8 cellular contexts compared by ENCODE assay signal in the genomic region with DNA sequence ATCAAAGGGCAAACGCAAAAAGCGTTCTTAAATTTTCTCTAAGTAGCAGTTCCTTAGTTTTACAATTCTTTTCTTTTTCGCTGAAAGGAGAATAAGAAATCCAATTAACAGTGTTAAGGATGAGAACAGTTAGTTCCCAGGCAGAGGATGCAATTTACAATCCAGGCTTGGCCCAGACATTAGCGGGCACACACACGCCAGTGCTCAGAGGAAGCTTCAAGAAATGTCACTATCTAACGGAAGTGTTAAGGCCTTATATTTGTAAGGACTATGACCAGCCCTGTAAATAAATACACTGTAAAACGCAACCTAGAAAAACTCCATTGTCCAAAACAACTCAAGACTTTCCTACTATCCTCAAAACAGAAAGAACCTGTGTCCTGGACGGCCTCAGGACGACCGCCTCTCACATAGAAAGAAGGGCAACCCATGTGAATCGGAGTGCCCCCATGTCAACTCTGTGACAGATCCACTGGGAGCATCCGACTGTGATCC. TPM values are rescaled to one million over a fixed set of nuclear protein-coding genes. Genes with fewer than 3 reads are reported as not detected.
A peak's percentile ranks its signal among the peaks of the same experiment; 100 is the strongest.
DNase-seq lines count a peak whose midpoint lies in the region; ATAC-seq, FAIRE-seq and TF ChIP-seq lines count a peak whose summit lies in the region.

No MANE protein-coding gene starts in this region.

- peak overlapping the region; percentile 98 for H3K4me2 ChIP-seq in astrocyte (ENCODE audit: low read length)

- TF ChIP-seq CTCF in CD14-positive monocyte (IDR thresholded peaks at IDR 0.05) = no peak
- no peak for TF ChIP-seq CTCF in astrocyte (IDR thresholded peaks at IDR 0.05; ENCODE audit: insufficient read depth, low read depth, low read length)
- no peak for TF ChIP-seq CTCF in left lung (IDR thresholded peaks at IDR 0.05)

- FAIRE-seq in astrocyte (lab: Jason Lieb, UNC) = no peak

- peaks cover 62% of the 10 kb centered on the region for H3K79me2 ChIP-seq in astrocyte (ENCODE audit: insufficient read depth, low read length)

- peaks cover 66% of the 10 kb centered on the region for H3K4me1 Mint-ChIP-seq in CD14-positive monocyte
- H3K4me1 Mint-ChIP-seq in astrocyte (ENCODE audit: low read depth, unreplicated experiment) = peaks cover 15% of the 10 kb centered on the region

- DNase-seq in CD14-positive monocyte (ENCODE audit: low spot score) = no peak
- DNase-seq in HT1080 (ENCODE audit: low read depth) = peak; percentile 32
- no peak for DNase-seq in astrocyte (ENCODE audit: low read depth)
- DNase-seq in left lung = no peak
- no peak for DNase-seq in T1000 (lab: John Stamatoyannopoulos, UW)
- no peak for DNase-seq in DMS53 (lab: John Stamatoyannopoulos, UW)

- H3K4me3 ChIP-seq in astrocyte (ENCODE audit: insufficient read depth, low read depth, low read length) (peak overlapping the region; percentile 94), left lung (peak overlapping the region; percentile 98)

- intact Hi-C loops in CD14-positive monocyte (cut with micrococcal nuclease) (loop anchor here (5.0 kb wide), 2 partner anchors 101 to 179 kb away; partner anchors contain the start of gene PPP1R2 (in 1 of the 2)), left lung (cut with DNase I) (no loop called here)

- H3K27me3 Mint-ChIP-seq in CD14-positive monocyte (ENCODE audit: low read depth in 3 of 3) (no peaks in the 10 kb centered on the region), astrocyte (ENCODE audit: low read depth, unreplicated experiment) (no peaks in the 10 kb centered on the region)

- H3K4me1 ChIP-seq in astrocyte (ENCODE audit: insufficient read depth, low read length) (peaks cover 11% of the 10 kb centered on the region), left lung (peaks cover 12 to 48% of the 10 kb centered on the region in 2 donors)

- peak overlapping the region; percentile 85 for H2AFZ ChIP-seq in astrocyte (ENCODE audit: low read depth, low read length)

- H3K9ac ChIP-seq in astrocyte (ENCODE audit: low read length) = peak overlapping the region; percentile 86

- no peak for ATAC-seq in left lung
- ATAC-seq in GM21423 (IDR thresholded peaks at IDR 0.05; ENCODE audit: unreplicated experiment) = no peak

- H3K36me3 Mint-ChIP-seq in CD14-positive monocyte (no peaks in the 10 kb centered on the region), astrocyte (ENCODE audit: low read depth, unreplicated experiment) (no peaks in the 10 kb centered on the region)

- H3K4me3 Mint-ChIP-seq in CD14-positive monocyte (peak overlapping the region; percentile 90 to 96), astrocyte (ENCODE audit: unreplicated experiment) (peak overlapping the region; percentile 98)

- peak overlapping the region; percentile 75 for H3K27ac ChIP-seq in astrocyte (ENCODE audit: low read depth, low read length)
- peak overlapping the region; percentile 96 to 100 for H3K27ac ChIP-seq in left lung
- H3K27ac ChIP-seq in temporal lobe (ENCODE audit: low read depth, low read length) = peak overlapping the region; percentile 72

- no peaks in the 10 kb centered on the region for H3K36me3 ChIP-seq in astrocyte (ENCODE audit: insufficient read depth, low read length)
- no peaks in the 10 kb centered on the region for H3K36me3 ChIP-seq in left lung

- peaks cover 46% of the 10 kb centered on the region for H4K20me1 ChIP-seq in astrocyte (ENCODE audit: insufficient read depth, low read length)

- H3K9me3 ChIP-seq in astrocyte (ENCODE audit: insufficient read depth, low read depth, low read length) (no peaks in the 10 kb centered on the region), left lung (no peaks in the 10 kb centered on the region)

- H3K27me3 ChIP-seq in astrocyte (ENCODE audit: insufficient read depth, low read length) (no peaks in the 10 kb centered on the region), left lung (no peaks in the 10 kb centered on the region)

- H3K9me3 Mint-ChIP-seq in CD14-positive monocyte (no peaks in the 10 kb centered on the region), astrocyte (ENCODE audit: unreplicated experiment) (no peaks in the 10 kb centered on the region)

- H3K27ac Mint-ChIP-seq in CD14-positive monocyte (peak overlapping the region; percentile 92 to 98 (median 97)), astrocyte (ENCODE audit: unreplicated experiment) (peak overlapping the region; percentile 91)

RNA-seq across cellular contexts. Expression of gene ACAP2, which starts 1.3 kb away (rescaled TPM):
- 10 to 100 TPM; 71.6 to 96.5 TPM for polyA plus RNA-seq in CD14-positive monocyte
- 36.5 and 47.5 TPM in 2 replicates for total RNA-seq in HT1080 (2014; rRNA removed; shearing (Covaris generic))
- 36.8 and 52.5 TPM in 2 replicates for polyA plus RNA-seq in HT1080 (2015; cell fraction: cytosol; rRNA removed)
- 75.1 and 75.3 TPM in 2 replicates for polyA plus RNA-seq in HT1080 (2015; cell fraction: nucleus; rRNA removed)
- 46.0 and 49.7 TPM in 2 replicates for total RNA-seq in astrocyte
- total RNA-seq in left lung = 10 to 100 TPM; 44.7 to 78.7 TPM
- total RNA-seq in temporal lobe = 115 TPM

Comparison
In these comparisons a context has a peak if more than half of its experiments do, and no peak if none do; other contexts are left out.
1. intact Hi-C loops: an anchor here in CD14-positive monocyte (5.0 kb wide); none called in left lung.